Comparison of ENCODE assay signal across 9 cellular contexts in genomic region chr21:31354604-31355443, GRCh38. TPM values are rescaled to one million over a fixed set of nuclear protein-coding genes. Genes with fewer than 3 reads are reported as not detected.
DNase-seq lines count a peak whose midpoint lies in the region; ATAC-seq and TF ChIP-seq lines count a peak whose summit lies in the region.
"Had no signal": no experiment of that assay in that cellular context is flagged by ENCODE, and none has a peak within 500 bp of the region (broad histone marks: within the 10 kb centered on the region; RNA-seq: fewer than 3 reads in every experiment).

No MANE protein-coding gene starts in this region.

- BruUV-seq in PC-3 (replicated peaks; lab: Mats Ljungman, UMichigan): TSS peak; percentile 78

- peaks cover 14% of the 10 kb centered on the region for H3F3A ChIP-seq in PC-3 (ENCODE audit: low read length, unreplicated experiment)

- H3K27ac ChIP-seq in PC-3 (ENCODE audit: low read length) (peak overlapping the region; percentile 94), lower lobe of right lung (no peak overlapping the region), uterus (no peak overlapping the region)
- H3K27ac ChIP-seq: heart right ventricle had no signal

- H3K4me1 ChIP-seq in PC-3 (ENCODE audit: insufficient read depth, low read length): peaks cover 49% of the 10 kb centered on the region
- no peaks in the 10 kb centered on the region for H3K4me1 ChIP-seq in lower lobe of right lung
- no peaks in the 10 kb centered on the region for H3K4me1 ChIP-seq in uterus

- H3K9me2 ChIP-seq in PC-3 (replicated peaks; ENCODE audit: low read length): no peaks in the 10 kb centered on the region

- TF ChIP-seq CTCF in PC-3 (conservative IDR thresholded peaks at IDR 0.05; ENCODE audit: low read depth, low read length) (no peak), lower lobe of right lung (IDR thresholded peaks at IDR 0.05) (no peak), uterus (IDR thresholded peaks at IDR 0.05) (no peak)

- H2AFZ ChIP-seq in PC-3 (ENCODE audit: low read length): no peak overlapping the region

- peak overlapping the region; percentile 65 for H3K9ac ChIP-seq in PC-3 (ENCODE audit: low read length)

- H3K27me3 ChIP-seq in PC-3 (ENCODE audit: low read length) (no peaks in the 10 kb centered on the region), lower lobe of right lung (ENCODE audit: low read depth) (no peaks in the 10 kb centered on the region), uterus (no peaks in the 10 kb centered on the region)

- H3K36me3 ChIP-seq in PC-3 (ENCODE audit: low read depth, low read length) (no peaks in the 10 kb centered on the region), lower lobe of right lung (no peaks in the 10 kb centered on the region), uterus (no peaks in the 10 kb centered on the region)
- H3K36me3 ChIP-seq: heart right ventricle had no signal

- intact Hi-C loops in PC-3 (cut with micrococcal nuclease) (loop anchor here (1.0 to 10.0 kb wide), 6 partner anchors 11 to 249 kb away; no protein-coding TSS in a partner anchor), lower lobe of right lung (cut with DNase I) (no loop called here), uterus (cut with DNase I; ENCODE audit: low total_unique reads) (no loop called here)

- no peak overlapping the region; the same call in 1 of the 2 replicates for H3K4me3 ChIP-seq in PC-3 (ENCODE audit: low read length)
- no peak overlapping the region for H3K4me3 ChIP-seq in lower lobe of right lung
- no peak overlapping the region for H3K4me3 ChIP-seq in uterus
- H3K4me3 ChIP-seq: heart right ventricle had no signal

- peak overlapping the region; percentile 78 for H3K4me2 ChIP-seq in PC-3 (ENCODE audit: low read length)

- no peaks in the 10 kb centered on the region for H3K9me3 ChIP-seq in PC-3 (ENCODE audit: low read length)
- H3K9me3 ChIP-seq in lower lobe of right lung: no peaks in the 10 kb centered on the region
- no peaks in the 10 kb centered on the region for H3K9me3 ChIP-seq in uterus

- POLR2A ChIA-PET in PC-3 (lab: Charles Lee; ENCODE audit: unreplicated experiment): interaction anchor here (0.5 to 1.7 kb wide), 5 partner anchors 12 to 228 kb away, joined by 3 to 18 read pairs (median 6); no protein-coding TSS in a partner anchor

- peak; percentile 81 for DNase-seq in ELR (ENCODE audit: low read depth)
- DNase-seq in PC-3: peak; percentile 99
- peak; percentile 69 for DNase-seq in activated effector memory CD4-positive, alpha-beta T cell treated with Interleukin-2 at 50 U/mL for 16 hours
- no peak for DNase-seq in lower lobe of right lung
- DNase-seq in stimulated activated naive CD4-positive, alpha-beta T cell (lab: John Stamatoyannopoulos, UW): peak; percentile 27 to 80 (median 58)
- DNase-seq in COR-L47 (lab: John Stamatoyannopoulos, UW): no peak
- no peak for DNase-seq in NCI-H187 treated with DMSO at 0.1 percent for 48 hours (lab: John Stamatoyannopoulos, UW)
- no peak for DNase-seq in uterus
- DNase-seq: heart right ventricle had no signal

- no peaks in the 10 kb centered on the region for H3K79me2 ChIP-seq in PC-3 (ENCODE audit: low read length)

- ATAC-seq in PC-3 (peak; percentile 75), lower lobe of right lung (peak; percentile 41 to 67)

- CTCF ChIA-PET in PC-3 (lab: Charles Lee): interaction anchor here (0.6 to 1.6 kb wide), 4 partner anchors 12 to 226 kb away, joined by 5 to 18 read pairs (median 8); no protein-coding TSS in a partner anchor

- no peaks in the 10 kb centered on the region for H4K20me1 ChIP-seq in PC-3 (ENCODE audit: low read length)

- TF ChIP-seq POLR2A in uterus (IDR thresholded peaks at IDR 0.05): no peak

RNA-seq across cellular contexts. Expression of gene TIAM1, which starts 10.8 kb away (rescaled TPM):
- 19.1 and 21.1 TPM in 2 replicates for total RNA-seq in PC-3 (2014; rRNA removed)
- total RNA-seq in lower lobe of right lung: 45.5 TPM
- 10 to 100 TPM; 14.4 to 74.9 (median 39.5) TPM for total RNA-seq in uterus

Comparison
In these comparisons a context has a peak if more than half of its experiments do, and no peak if none do; other contexts are left out.
1. DNase-seq: peak in ELR (single experiment), PC-3 (single experiment), activated effector memory CD4-positive, alpha-beta T cell treated with Interleukin-2 at 50 U/mL for 16 hours (single experiment) and stimulated activated naive CD4-positive, alpha-beta T cell (6 of 6); none in lower lobe of right lung (single experiment), COR-L47 (single experiment), NCI-H187 treated with DMSO at 0.1 percent for 48 hours (single experiment) and uterus (0 of 2).